Comparison of ENCODE assay signal across 11 cellular contexts in genomic region chr3:27589795-27590194, GRCh38.
A peak's percentile ranks its signal among the peaks of the same experiment; 100 is the strongest.
DNase-seq lines count a peak whose midpoint lies in the region; ATAC-seq and TF ChIP-seq lines count a peak whose summit lies in the region.
"Had no signal": no experiment of that assay in that cellular context is flagged by ENCODE, and none has a peak within 500 bp of the region (broad histone marks: within the 10 kb centered on the region; RNA-seq: fewer than 3 reads in every experiment).

No MANE protein-coding gene starts in this region.

- H3K4me2 ChIP-seq in neuronal stem cell (ENCODE audit: insufficient read depth, low read length, poor library complexity, severe bottlenecking), result no peak overlapping the region

- H3K14ac ChIP-seq in neuronal stem cell (ENCODE audit: low read length), result no peak overlapping the region

- H3K4me3 ChIP-seq in CD4-positive, alpha-beta memory T cell (ENCODE audit: low read length in 2 of 2), result no peak overlapping the region
- H3K4me3 ChIP-seq in neuronal stem cell (ENCODE audit: low read length in 2 of 2), result no peak overlapping the region
- H3K4me3 ChIP-seq: HAP-1, mucosa of descending colon had no signal

- H2BK5ac ChIP-seq in neuronal stem cell (ENCODE audit: low read length), result no peak overlapping the region

- H3K18ac ChIP-seq in neuronal stem cell (ENCODE audit: low read length), result no peak overlapping the region

- peak overlapping the region in 6 of 7 donors; percentile 2 to 85 (median 56) for H3K27ac Mint-ChIP-seq in CD4-positive, alpha-beta memory T cell
- H3K27ac Mint-ChIP-seq in endothelial cell (ENCODE audit: unreplicated experiment), result peak overlapping the region; percentile 95

- H3K4me1 ChIP-seq in CD4-positive, alpha-beta memory T cell (ENCODE audit: insufficient read depth, low read length), result peaks cover 30% of the 10 kb centered on the region
- peaks cover 0 to 5% of the 10 kb centered on the region in 2 donors for H3K4me1 ChIP-seq in neuronal stem cell (ENCODE audit: control insufficient read depth in 2 of 2, insufficient read depth in 1 of 2, low read depth in 1 of 2, low read length in 2 of 2)

- peak overlapping the region in 6 of 8 donors; percentile 40 to 70 (median 55) for H3K4me3 Mint-ChIP-seq in CD4-positive, alpha-beta memory T cell
- H3K4me3 Mint-ChIP-seq in endothelial cell (ENCODE audit: unreplicated experiment), result no peak overlapping the region
- H3K4me3 Mint-ChIP-seq: T-helper 1 cell treated with Interleukin-12 subunit alpha and Interleukin-12 subunit beta and Interleukin-4 antibody, amounts not matched to agents 30 μg/mL and 1 μg/mL, for 36 hours had no signal

- no peaks in the 10 kb centered on the region for H3K79me1 ChIP-seq in neuronal stem cell (ENCODE audit: low read depth, low read length)

- ATAC-seq in SK-N-SH treated with all-trans-retinoic acid at 6 μM for 48 hours, result peak; percentile 65

- H3K27me3 ChIP-seq in CD4-positive, alpha-beta memory T cell (ENCODE audit: insufficient read depth, low read length), result no peaks in the 10 kb centered on the region
- H3K27me3 ChIP-seq in neuronal stem cell (ENCODE audit: control insufficient read depth in 3 of 3, insufficient read depth in 3 of 3, low read depth in 1 of 3, low read length in 3 of 3), result no peaks in the 10 kb centered on the region

- intact Hi-C loops in CD4-positive, alpha-beta memory T cell (cut with micrococcal nuclease), result loop anchor here (5.0 kb wide), 3 partner anchors 43 to 107 kb away; partner anchors contain the start of gene SLC4A7

- no peak overlapping the region for H2BK15ac ChIP-seq in neuronal stem cell (ENCODE audit: low read length)

- no peak for DNase-seq in CD4-positive, alpha-beta memory T cell
- DNase-seq in endothelial cell (ENCODE audit: low spot score) (no peak), neuronal stem cell (ENCODE audit: low spot score) (no peak), islet precursor cell (no peak), NCI-H1436 treated with DMSO at 0.1 percent for 48 hours (lab: John Stamatoyannopoulos, UW) (no peak), NCI-H2107 treated with DMSO at 0.1 percent for 48 hours (lab: John Stamatoyannopoulos, UW; ENCODE audit: unreplicated experiment) (no peak), NCI-H748 (lab: John Stamatoyannopoulos, UW; ENCODE audit: unreplicated experiment) (no peak)
- DNase-seq: mucosa of descending colon had no signal

- no peak overlapping the region for H4K8ac ChIP-seq in neuronal stem cell (ENCODE audit: low read depth, low read length)

- H2BK120ac ChIP-seq in neuronal stem cell (ENCODE audit: low read depth, low read length), result no peak overlapping the region

- POLR2A ChIA-PET in CD4-positive, alpha-beta memory T cell (lab: Charles Lee; ENCODE audit: partially characterized antibody), result interaction anchor here (0.9 to 2.8 kb wide), 3 partner anchors 43 to 105 kb away, joined by 3 to 18 read pairs (median 3); partner anchors contain the start of gene SLC4A7

- no peak overlapping the region for H3K4ac ChIP-seq in neuronal stem cell (ENCODE audit: low read length)

- peak overlapping the region; percentile 26 for H2AFZ ChIP-seq in neuronal stem cell (ENCODE audit: low read length)

- no peaks in the 10 kb centered on the region for H3K36me3 ChIP-seq in CD4-positive, alpha-beta memory T cell (ENCODE audit: insufficient read depth, low read length)
- no peaks in the 10 kb centered on the region for H3K36me3 ChIP-seq in neuronal stem cell (replicated peaks in 1 of 2; ENCODE audit: control insufficient read depth in 2 of 2, insufficient read depth in 2 of 2, low read length in 2 of 2)
- H3K36me3 ChIP-seq: HAP-1 had no signal

- H3K27me3 Mint-ChIP-seq in CD4-positive, alpha-beta memory T cell, result no peaks in the 10 kb centered on the region
- H3K27me3 Mint-ChIP-seq in endothelial cell (ENCODE audit: unreplicated experiment), result peaks cover 2% of the 10 kb centered on the region

- no peak overlapping the region for H3K23ac ChIP-seq in neuronal stem cell (ENCODE audit: low read depth, low read length, poor library complexity)

- no peak overlapping the region for H2AK5ac ChIP-seq in neuronal stem cell (ENCODE audit: low read depth, low read length)

- H3K27ac ChIP-seq in CD4-positive, alpha-beta memory T cell (ENCODE audit: low read depth, low read length), result no peak overlapping the region
- H3K27ac ChIP-seq in neuronal stem cell (replicated peaks; ENCODE audit: low read length), result no peak overlapping the region

- no peaks in the 10 kb centered on the region for H3K9me3 Mint-ChIP-seq in CD4-positive, alpha-beta memory T cell
- no peaks in the 10 kb centered on the region for H3K9me3 Mint-ChIP-seq in endothelial cell (ENCODE audit: unreplicated experiment)

- no peak for TF ChIP-seq CTCF in endothelial cell (IDR thresholded peaks at IDR 0.05; ENCODE audit: unreplicated experiment)

- H3K4me1 Mint-ChIP-seq in CD4-positive, alpha-beta memory T cell, result peaks cover 25 to 36% (median 30%) of the 10 kb centered on the region in 4 donors
- peaks cover 33% of the 10 kb centered on the region for H3K4me1 Mint-ChIP-seq in endothelial cell (ENCODE audit: unreplicated experiment)

- no peak overlapping the region for H3K9ac ChIP-seq in neuronal stem cell (ENCODE audit: low read depth, low read length, poor library complexity)

- no peak overlapping the region for H2BK12ac ChIP-seq in neuronal stem cell (ENCODE audit: low read length)

- H3K9me3 ChIP-seq in CD4-positive, alpha-beta memory T cell (ENCODE audit: control insufficient read depth in 1 of 2, low read length in 2 of 2), result no peaks in the 10 kb centered on the region
- no peaks in the 10 kb centered on the region for H3K9me3 ChIP-seq in neuronal stem cell (replicated peaks in 1 of 2; ENCODE audit: control insufficient read depth in 2 of 2, insufficient read depth in 1 of 2, low read depth in 1 of 2, low read length in 2 of 2)
- H3K9me3 ChIP-seq: HAP-1, mucosa of descending colon had no signal

- WGBS in neuronal stem cell (ENCODE audit: extremely low coverage in 2 of 2, insufficient read length in 2 of 2, insufficient replicate concordance in 1 of 2), 2 donors, result no CpG with 5 or more reads among the region's 1 CpG

- H3K36me3 Mint-ChIP-seq in CD4-positive, alpha-beta memory T cell, result no peaks in the 10 kb centered on the region
- no peaks in the 10 kb centered on the region for H3K36me3 Mint-ChIP-seq in endothelial cell (ENCODE audit: low read depth, unreplicated experiment)

- no peak overlapping the region for H4K91ac ChIP-seq in neuronal stem cell (ENCODE audit: low read depth, low read length, poor library complexity)

- CTCF ChIA-PET in CD4-positive, alpha-beta memory T cell (lab: Charles Lee; ENCODE audit: partially characterized antibody), result interaction anchor here (1.4 to 2.7 kb wide), 2 partner anchors 69 to 90 kb away, joined by 3 to 7 read pairs; no protein-coding TSS in a partner anchor

TF ChIP-seq in SK-N-SH treated with all-trans-retinoic acid at 6 μM for 48 hours, 23 proteins besides CTCF, POLR2A, EP300 and RAD21:
- TF ChIP-seq, protein P1, sequence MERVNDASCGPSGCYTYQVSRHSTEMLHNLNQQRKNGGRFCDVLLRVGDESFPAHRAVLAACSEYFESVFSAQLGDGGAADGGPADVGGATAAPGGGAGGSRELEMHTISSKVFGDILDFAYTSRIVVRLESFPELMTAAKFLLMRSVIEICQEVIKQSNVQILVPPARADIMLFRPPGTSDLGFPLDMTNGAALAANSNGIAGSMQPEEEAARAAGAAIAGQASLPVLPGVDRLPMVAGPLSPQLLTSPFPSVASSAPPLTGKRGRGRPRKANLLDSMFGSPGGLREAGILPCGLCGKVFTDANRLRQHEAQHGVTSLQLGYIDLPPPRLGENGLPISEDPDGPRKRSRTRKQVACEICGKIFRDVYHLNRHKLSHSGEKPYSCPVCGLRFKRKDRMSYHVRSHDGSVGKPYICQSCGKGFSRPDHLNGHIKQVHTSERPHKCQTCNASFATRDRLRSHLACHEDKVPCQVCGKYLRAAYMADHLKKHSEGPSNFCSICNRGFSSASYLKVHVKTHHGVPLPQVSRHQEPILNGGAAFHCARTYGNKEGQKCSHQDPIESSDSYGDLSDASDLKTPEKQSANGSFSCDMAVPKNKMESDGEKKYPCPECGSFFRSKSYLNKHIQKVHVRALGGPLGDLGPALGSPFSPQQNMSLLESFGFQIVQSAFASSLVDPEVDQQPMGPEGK (CRISPR knock-in tag; IDR thresholded peaks at IDR 0.05; ENCODE audit: borderline replicate concordance), result no peak
- TF ChIP-seq RARB (CRISPR knock-in tag; IDR thresholded peaks at IDR 0.05), result no peak
